1 cellular context compared by ENCODE assay signal in genomic region chr13:21615427-21615826, GRCh38.
TF ChIP-seq lines count a peak whose summit lies in the region.

No MANE protein-coding gene starts in this region.

TF ChIP-seq in K562, 482 proteins besides CTCF, POLR2A, EP300 and RAD21:
- TF ChIP-seq SMARCE1 (IDR thresholded peaks at IDR 0.05) (0 out of 2 replicates have a peak, but pooled peaks have one; percentile 26), ARID3A (IDR thresholded peaks at IDR 0.05; ENCODE audit: borderline replicate concordance, low read depth, low read length) (0 out of 2 replicates have a peak, but pooled peaks have one; percentile 27), NFE2 (IDR thresholded peaks at IDR 0.05; ENCODE audit: low read depth) (peak; percentile 82), MEIS2 (IDR thresholded peaks at IDR 0.05; ENCODE audit: partially characterized antibody) (peak; percentile 97), DPF2 (IDR thresholded peaks at IDR 0.05) (peak; percentile 78), CBFA2T2 (conservative IDR thresholded peaks at IDR 0.05) (peak; percentile 59), TAL1 (IDR thresholded peaks at IDR 0.05) (peak; percentile 52), PHTF2 (CRISPR knock-in tag; IDR thresholded peaks at IDR 0.05) (no peak), ZNF212 (CRISPR knock-in tag; IDR thresholded peaks at IDR 0.05) (no peak), ARID1B (IDR thresholded peaks at IDR 0.05) (peak; percentile 85), KDM1A (IDR thresholded peaks at IDR 0.05) (peak in 1 of 2 experiments; percentile 56; a peak in 3 of 4 replicates), E2F6 (IDR thresholded peaks at IDR 0.05; ENCODE audit: borderline replicate concordance in 1 of 2, extremely low read depth in 1 of 2, insufficient read depth in 1 of 2, insufficient read length in 1 of 2, low read depth in 1 of 2, low read length in 1 of 2, poor library complexity in 1 of 2, severe bottlenecking in 1 of 2) (no peak), TCF7 (IDR thresholded peaks at IDR 0.05; ENCODE audit: borderline replicate concordance) (no peak), TEAD4 (IDR thresholded peaks at IDR 0.05; ENCODE audit: low read length) (peak; percentile 72), TEAD4 (CRISPR knock-in tag; IDR thresholded peaks at IDR 0.05; ENCODE audit: borderline replicate concordance) (no peak), ZNF384 (IDR thresholded peaks at IDR 0.05; ENCODE audit: low read depth, low read length) (0 out of 2 replicates have a peak, but pooled peaks have one; percentile 43), MYBL2 (IDR thresholded peaks at IDR 0.05; ENCODE audit: low read depth) (no peak), MYBL2 (CRISPR knock-in tag; IDR thresholded peaks at IDR 0.05; ENCODE audit: borderline replicate concordance) (no peak), PBX2 (CRISPR knock-in tag; IDR thresholded peaks at IDR 0.05; ENCODE audit: low read depth) (peak; percentile 65), PBX2 (tag; conservative IDR thresholded peaks at IDR 0.05; ENCODE audit: low read depth) (peak; percentile 85), TCF3 (CRISPR knock-in tag; IDR thresholded peaks at IDR 0.05) (peak; percentile 71), ASH1L (IDR thresholded peaks at IDR 0.05; ENCODE audit: borderline replicate concordance, low read depth, partially characterized antibody) (no peak), PKNOX1 (IDR thresholded peaks at IDR 0.05) (peak; percentile 87), SMAD1 (IDR thresholded peaks at IDR 0.05; ENCODE audit: low read depth, low read length, partially characterized antibody) (no peak), SMARCA4 (IDR thresholded peaks at IDR 0.05) (peak; percentile 73), MTA2 (IDR thresholded peaks at IDR 0.05; ENCODE audit: low read depth) (peak; percentile 55), RCOR1 (IDR thresholded peaks at IDR 0.05; ENCODE audit: borderline replicate concordance in 1 of 2, low read depth in 2 of 2, low read length in 2 of 2) (peak in 1 of 2 experiments; percentile 88; a peak in 2 of 4 replicates), CTBP1 (IDR thresholded peaks at IDR 0.05; ENCODE audit: borderline replicate concordance) (peak; percentile 78; the same call in 1 of the 2 replicates), MAFG (tag; conservative IDR thresholded peaks at IDR 0.05) (peak; percentile 52), RBFOX2 (IDR thresholded peaks at IDR 0.05; ENCODE audit: low read depth, low read length) (no peak), NCOR1 (IDR thresholded peaks at IDR 0.05) (peak; percentile 41; the same call in 1 of the 2 replicates), RBM34 (IDR thresholded peaks at IDR 0.05; ENCODE audit: borderline replicate concordance, insufficient read depth, low read length) (no peak), FOSL1 (tag; conservative IDR thresholded peaks at IDR 0.05) (0 out of 2 replicates have a peak, but pooled peaks have one; percentile 15), RBM15 (IDR thresholded peaks at IDR 0.05; ENCODE audit: insufficient read depth, low read length) (no peak), JUND (IDR thresholded peaks at IDR 0.05; ENCODE audit: borderline replicate concordance, low read depth, low read length) (peak; percentile 43; the same call in 1 of the 2 replicates), JUND (tag; IDR thresholded peaks at IDR 0.05; ENCODE audit: borderline replicate concordance, low read depth, low read length) (no peak; the same call in 2 of the 3 replicates), C11orf30 (IDR thresholded peaks at IDR 0.05; ENCODE audit: low read depth) (peak; percentile 48; the same call in 1 of the 2 replicates), CBFA2T3 (IDR thresholded peaks at IDR 0.05) (peak; percentile 79)
TF ChIP-seq in K562: peak in this region for 24.
